Comparison of ENCODE assay signal across 1 cellular context in genomic region chr16:89996178-89996489, GRCh38.
TF ChIP-seq lines count a peak whose summit lies in the region.

No MANE protein-coding gene starts in this region.

TF ChIP-seq in GM12878, 131 proteins besides CTCF, POLR2A, EP300 and RAD21 (continued from another document):
- TF ChIP-seq, protein P1, sequence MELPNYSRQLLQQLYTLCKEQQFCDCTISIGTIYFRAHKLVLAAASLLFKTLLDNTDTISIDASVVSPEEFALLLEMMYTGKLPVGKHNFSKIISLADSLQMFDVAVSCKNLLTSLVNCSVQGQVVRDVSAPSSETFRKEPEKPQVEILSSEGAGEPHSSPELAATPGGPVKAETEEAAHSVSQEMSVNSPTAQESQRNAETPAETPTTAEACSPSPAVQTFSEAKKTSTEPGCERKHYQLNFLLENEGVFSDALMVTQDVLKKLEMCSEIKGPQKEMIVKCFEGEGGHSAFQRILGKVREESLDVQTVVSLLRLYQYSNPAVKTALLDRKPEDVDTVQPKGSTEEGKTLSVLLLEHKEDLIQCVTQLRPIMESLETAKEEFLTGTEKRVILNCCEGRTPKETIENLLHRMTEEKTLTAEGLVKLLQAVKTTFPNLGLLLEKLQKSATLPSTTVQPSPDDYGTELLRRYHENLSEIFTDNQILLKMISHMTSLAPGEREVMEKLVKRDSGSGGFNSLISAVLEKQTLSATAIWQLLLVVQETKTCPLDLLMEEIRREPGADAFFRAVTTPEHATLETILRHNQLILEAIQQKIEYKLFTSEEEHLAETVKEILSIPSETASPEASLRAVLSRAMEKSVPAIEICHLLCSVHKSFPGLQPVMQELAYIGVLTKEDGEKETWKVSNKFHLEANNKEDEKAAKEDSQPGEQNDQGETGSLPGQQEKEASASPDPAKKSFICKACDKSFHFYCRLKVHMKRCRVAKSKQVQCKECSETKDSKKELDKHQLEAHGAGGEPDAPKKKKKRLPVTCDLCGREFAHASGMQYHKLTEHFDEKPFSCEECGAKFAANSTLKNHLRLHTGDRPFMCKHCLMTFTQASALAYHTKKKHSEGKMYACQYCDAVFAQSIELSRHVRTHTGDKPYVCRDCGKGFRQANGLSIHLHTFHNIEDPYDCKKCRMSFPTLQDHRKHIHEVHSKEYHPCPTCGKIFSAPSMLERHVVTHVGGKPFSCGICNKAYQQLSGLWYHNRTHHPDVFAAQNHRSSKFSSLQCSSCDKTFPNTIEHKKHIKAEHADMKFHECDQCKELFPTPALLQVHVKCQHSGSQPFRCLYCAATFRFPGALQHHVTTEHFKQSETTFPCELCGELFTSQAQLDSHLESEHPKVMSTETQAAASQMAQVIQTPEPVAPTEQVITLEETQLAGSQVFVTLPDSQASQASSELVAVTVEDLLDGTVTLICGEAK (IDR thresholded peaks at IDR 0.05; ENCODE audit: borderline replicate concordance), result no peak
- no peak for TF ChIP-seq ETV6 (conservative IDR thresholded peaks at IDR 0.05 in 1 of 2, IDR thresholded peaks at IDR 0.05 in 1 of 2; ENCODE audit: borderline replicate concordance in 1 of 2, low read depth in 1 of 2)
- TF ChIP-seq KLF5 (IDR thresholded peaks at IDR 0.05; ENCODE audit: partially characterized antibody), result no peak
- no peak for TF ChIP-seq FOS (IDR thresholded peaks at IDR 0.05; ENCODE audit: borderline replicate concordance, extremely low read depth, insufficient read length)
- TF ChIP-seq ZNF274 (IDR thresholded peaks at IDR 0.05; ENCODE audit: insufficient read depth, insufficient read length), result no peak
- TF ChIP-seq HCFC1 (IDR thresholded peaks at IDR 0.05; ENCODE audit: low read length), result no peak
- TF ChIP-seq TARDBP (IDR thresholded peaks at IDR 0.05; ENCODE audit: borderline replicate concordance), result no peak
- TF ChIP-seq ZBTB33 (IDR thresholded peaks at IDR 0.05), result no peak
- no peak for TF ChIP-seq ZNF24 (IDR thresholded peaks at IDR 0.05)
- TF ChIP-seq ZNF207 (IDR thresholded peaks at IDR 0.05; ENCODE audit: borderline replicate concordance), result no peak
- TF ChIP-seq MTA2 (IDR thresholded peaks at IDR 0.05; ENCODE audit: low read depth), result no peak
- no peak for TF ChIP-seq SREBF2 (IDR thresholded peaks at IDR 0.05; ENCODE audit: low read length)
